ENCODE assay signal across 3 cellular contexts in the genomic region with DNA sequence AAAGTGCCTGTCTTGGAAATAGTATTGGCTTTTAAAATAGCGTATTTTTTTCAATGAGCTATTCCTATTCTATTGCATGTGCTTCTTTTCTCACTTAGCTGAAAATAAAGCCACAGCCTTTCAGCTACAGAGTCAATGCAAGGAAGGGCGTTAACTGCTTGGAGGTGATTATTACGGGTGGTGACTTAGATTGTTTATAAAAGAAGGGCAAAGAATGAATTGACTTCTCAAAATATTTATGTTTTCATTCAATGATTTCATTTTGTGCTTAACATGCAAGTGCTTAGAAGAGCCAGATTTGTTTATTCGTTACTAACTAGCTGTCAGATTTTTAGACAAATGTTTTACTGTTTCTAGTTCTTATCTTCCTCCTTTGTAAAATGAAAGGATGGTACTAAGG.
TF ChIP-seq lines count a peak whose summit lies in the region.

No MANE protein-coding gene starts in this region.

TF ChIP-seq in H1, 55 proteins besides CTCF, POLR2A, EP300 and RAD21 (continued from another document):
- TF ChIP-seq ATF2 (IDR thresholded peaks at IDR 0.05; ENCODE audit: low read length) (no peak), CBX8 (IDR thresholded peaks at IDR 0.05; ENCODE audit: borderline replicate concordance, low read depth, low read length) (no peak), TEAD4 (IDR thresholded peaks at IDR 0.05; ENCODE audit: low read depth, low read length) (no peak), RXRA (IDR thresholded peaks at IDR 0.05; ENCODE audit: insufficient read depth, low read depth, low read length) (no peak)

TF ChIP-seq in neural cell, 6 proteins besides CTCF, POLR2A, EP300 and RAD21 (continued from another document):
- TF ChIP-seq REST (IDR thresholded peaks at IDR 0.05; ENCODE audit: borderline replicate concordance), result no peak
- no peak for TF ChIP-seq TAF1 (IDR thresholded peaks at IDR 0.05; ENCODE audit: low read depth)
- TF ChIP-seq SMC3 (conservative IDR thresholded peaks at IDR 0.05; ENCODE audit: poor library complexity), result no peak
- TF ChIP-seq POLR2AphosphoS5 (IDR thresholded peaks at IDR 0.05), result no peak

TF ChIP-seq in SK-N-SH treated with all-trans-retinoic acid at 6 μM for 48 hours, 23 proteins besides CTCF, POLR2A, EP300 and RAD21 (continued from another document):
- TF ChIP-seq PATZ1 (CRISPR knock-in tag; IDR thresholded peaks at IDR 0.05; ENCODE audit: borderline replicate concordance) (no peak), ARNTL (CRISPR knock-in tag; IDR thresholded peaks at IDR 0.05; ENCODE audit: borderline replicate concordance, low read depth) (no peak), ZNF8 (CRISPR knock-in tag; IDR thresholded peaks at IDR 0.05) (no peak), RARB (CRISPR knock-in tag; IDR thresholded peaks at IDR 0.05) (no peak), OSR1 (CRISPR knock-in tag; IDR thresholded peaks at IDR 0.05) (no peak), TOX (CRISPR knock-in tag; IDR thresholded peaks at IDR 0.05; ENCODE audit: borderline replicate concordance) (no peak), TCF4 (CRISPR knock-in tag; IDR thresholded peaks at IDR 0.05; ENCODE audit: borderline replicate concordance) (no peak), POU6F1 (CRISPR knock-in tag; IDR thresholded peaks at IDR 0.05; ENCODE audit: borderline replicate concordance, low read depth) (no peak), ZC3H10 (CRISPR knock-in tag; IDR thresholded peaks at IDR 0.05) (no peak), ZFP30 (CRISPR knock-in tag; IDR thresholded peaks at IDR 0.05) (no peak), ISL1 (CRISPR knock-in tag; IDR thresholded peaks at IDR 0.05) (no peak), ZNF70 (CRISPR knock-in tag; IDR thresholded peaks at IDR 0.05) (no peak), ZFP3 (CRISPR knock-in tag; IDR thresholded peaks at IDR 0.05) (no peak)
- TF ChIP-seq, protein P1, sequence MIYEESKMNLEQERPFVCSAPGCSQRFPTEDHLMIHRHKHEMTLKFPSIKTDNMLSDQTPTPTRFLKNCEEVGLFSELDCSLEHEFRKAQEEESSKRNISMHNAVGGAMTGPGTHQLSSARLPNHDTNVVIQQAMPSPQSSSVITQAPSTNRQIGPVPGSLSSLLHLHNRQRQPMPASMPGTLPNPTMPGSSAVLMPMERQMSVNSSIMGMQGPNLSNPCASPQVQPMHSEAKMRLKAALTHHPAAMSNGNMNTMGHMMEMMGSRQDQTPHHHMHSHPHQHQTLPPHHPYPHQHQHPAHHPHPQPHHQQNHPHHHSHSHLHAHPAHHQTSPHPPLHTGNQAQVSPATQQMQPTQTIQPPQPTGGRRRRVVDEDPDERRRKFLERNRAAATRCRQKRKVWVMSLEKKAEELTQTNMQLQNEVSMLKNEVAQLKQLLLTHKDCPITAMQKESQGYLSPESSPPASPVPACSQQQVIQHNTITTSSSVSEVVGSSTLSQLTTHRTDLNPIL (CRISPR knock-in tag; IDR thresholded peaks at IDR 0.05; ENCODE audit: low read depth), result no peak
